In genomic region chr1:200869376-200869752, GRCh38 we compare ENCODE assay signal across 22 cellular contexts. TPM values are rescaled to one million over a fixed set of nuclear protein-coding genes. Genes with fewer than 3 reads are reported as not detected.
DNase-seq lines count a peak whose midpoint lies in the region; ATAC-seq and TF ChIP-seq lines count a peak whose summit lies in the region.
"Had no signal": no experiment of that assay in that cellular context is flagged by ENCODE, and none has a peak within 500 bp of the region (broad histone marks: within the 10 kb centered on the region; RNA-seq: fewer than 3 reads in every experiment).

No MANE protein-coding gene starts in this region.

- DNase-seq in natural killer cell (no peak), mucosa of descending colon (no peak), NCI-H1694 treated with DMSO at 0.1 percent for 48 hours (lab: John Stamatoyannopoulos, UW) (no peak), RWPE1 (ENCODE audit: low spot score) (no peak), mesenchymal stem cell (no peak)
- DNase-seq in natural killer cell treated with Interleukin-12 subunit alpha and Interleukin-12 subunit beta and Interleukin-15 and Interleukin-18, amount 100 ng/mL, for 72 hours (ENCODE audit: low spot score), result no peak
- no peak for DNase-seq in central memory CD8-positive, alpha-beta T cell (ENCODE audit: low spot score in 2 of 2)
- DNase-seq: activated CD4-positive, CD25-positive, alpha-beta regulatory T cell; aorta; Calu3; KG1; NCI-H1105; NCI-H69; stimulated activated naive CD8-positive, alpha-beta T cell treated with anti-CD3 and anti-CD28 coated beads, Interleukin-15, Interleukin-2, amounts not matched to agents 100 U/mL and 50 U/mL, for 24 hours had no signal

- no peak overlapping the region for H2BK5ac ChIP-seq in mesenchymal stem cell (ENCODE audit: low read depth, low read length, poor library complexity, severe bottlenecking)

- no peak overlapping the region for H3K23ac ChIP-seq in mesenchymal stem cell (ENCODE audit: low read length in 2 of 2)

- H3K79me1 ChIP-seq in mesenchymal stem cell (replicated peaks; ENCODE audit: low read length, poor library complexity, severe bottlenecking), result no peaks in the 10 kb centered on the region

- peak overlapping the region; percentile 67 to 89 for H3K27ac Mint-ChIP-seq in natural killer cell
- peak overlapping the region in 1 of 2 donors; percentile 10 for H3K27ac Mint-ChIP-seq in natural killer cell treated with Interleukin-12 subunit alpha and Interleukin-12 subunit beta and Interleukin-15 and Interleukin-18, amount 100 ng/mL, for 72 hours
- peak overlapping the region; percentile 84 for H3K27ac Mint-ChIP-seq in central memory CD8-positive, alpha-beta T cell (ENCODE audit: low read depth)
- H3K27ac Mint-ChIP-seq: nephron; T-helper 1 cell treated with Interleukin-12 subunit alpha and Interleukin-12 subunit beta and Interleukin-4 antibody, amounts not matched to agents 30 μg/mL and 1 μg/mL, for 36 hours had no signal

- whole genome bisulfite sequencing in mesenchymal stem cell, result 84% methylated on average over 5 of the region's 5 CpGs

- peak overlapping the region; percentile 59 for H3K4me3 ChIP-seq in Loucy (ENCODE audit: low read length, poor library complexity, severe bottlenecking)
- H3K4me3 ChIP-seq in mucosa of descending colon, result no peak overlapping the region
- no peak overlapping the region for H3K4me3 ChIP-seq in mesenchymal stem cell (ENCODE audit: insufficient read depth in 1 of 2, low read depth in 1 of 2, low read length in 2 of 2)

- peak overlapping the region; percentile 58 for H3K9ac ChIP-seq in Loucy (ENCODE audit: low read depth, low read length, poor library complexity, severe bottlenecking)
- no peak overlapping the region for H3K9ac ChIP-seq in mesenchymal stem cell (ENCODE audit: low read length)

- no peak overlapping the region for H4K8ac ChIP-seq in mesenchymal stem cell (ENCODE audit: low read length)

- H3K27me3 Mint-ChIP-seq in natural killer cell (ENCODE audit: low read depth in 2 of 2), result peaks cover 2 to 8% of the 10 kb centered on the region in 2 donors
- H3K27me3 Mint-ChIP-seq in natural killer cell treated with Interleukin-12 subunit alpha and Interleukin-12 subunit beta and Interleukin-15 and Interleukin-18, amount 100 ng/mL, for 72 hours, result peaks cover 15 to 16% of the 10 kb centered on the region in 2 donors
- H3K27me3 Mint-ChIP-seq in central memory CD8-positive, alpha-beta T cell, result peaks cover 8% of the 10 kb centered on the region

- no peak overlapping the region for H3K4ac ChIP-seq in mesenchymal stem cell (ENCODE audit: low read depth in 1 of 2, low read length in 2 of 2)

- H3K27me3 ChIP-seq in Loucy (ENCODE audit: insufficient read depth, low read length, poor library complexity, severe bottlenecking) (no peaks in the 10 kb centered on the region), mesenchymal stem cell (ENCODE audit: control insufficient read depth in 1 of 2, insufficient read depth in 1 of 2, low read length in 2 of 2) (peaks cover 8 to 56% of the 10 kb centered on the region in 2 experiments)

- H4K20me1 ChIP-seq in Loucy (ENCODE audit: insufficient read depth, low read length, poor library complexity, severe bottlenecking), result no peaks in the 10 kb centered on the region

- POLR2A ChIA-PET in RWPE1 (lab: Yijun Ruan, JAX; ENCODE audit: low non-redundant PET), result no interaction called here

- CTCF ChIA-PET in RWPE1 (lab: Yijun Ruan, JAX), result no interaction called here

- H3K4me3 Mint-ChIP-seq in natural killer cell, result no peak overlapping the region
- no peak overlapping the region for H3K4me3 Mint-ChIP-seq in natural killer cell treated with Interleukin-12 subunit alpha and Interleukin-12 subunit beta and Interleukin-15 and Interleukin-18, amount 100 ng/mL, for 72 hours
- H3K4me3 Mint-ChIP-seq in central memory CD8-positive, alpha-beta T cell, result peak overlapping the region; percentile 63
- H3K4me3 Mint-ChIP-seq: nephron; T-helper 1 cell treated with Interleukin-12 subunit alpha and Interleukin-12 subunit beta and Interleukin-4 antibody, amounts not matched to agents 30 μg/mL and 1 μg/mL, for 36 hours had no signal

- no peaks in the 10 kb centered on the region for H3K79me2 ChIP-seq in Loucy (ENCODE audit: insufficient read depth, low read length)

- intact Hi-C loops in natural killer cell (cut with micrococcal nuclease), result no loop called here
- intact Hi-C loops in mucosa of descending colon (cut with DNase I, micrococcal nuclease), result no loop called here

- no peak overlapping the region for H2BK15ac ChIP-seq in mesenchymal stem cell (ENCODE audit: low read depth, poor library complexity, severe bottlenecking)

- H4K91ac ChIP-seq in mesenchymal stem cell (ENCODE audit: low read length), result no peak overlapping the region

- H3K14ac ChIP-seq in mesenchymal stem cell (ENCODE audit: low read length in 2 of 2), result no peak overlapping the region

- H3K36me3 ChIP-seq in Loucy (ENCODE audit: insufficient read depth, low read length) (no peaks in the 10 kb centered on the region), mucosa of descending colon (ENCODE audit: low read depth) (no peaks in the 10 kb centered on the region), mesenchymal stem cell (ENCODE audit: control insufficient read depth in 1 of 2, insufficient read depth in 2 of 2, low read depth in 1 of 2, low read length in 2 of 2) (peaks cover 8 to 13% of the 10 kb centered on the region in 2 experiments)

- H3K4me1 Mint-ChIP-seq in natural killer cell, result peaks cover 32 to 40% of the 10 kb centered on the region in 2 donors
- H3K4me1 Mint-ChIP-seq in natural killer cell treated with Interleukin-12 subunit alpha and Interleukin-12 subunit beta and Interleukin-15 and Interleukin-18, amount 100 ng/mL, for 72 hours (ENCODE audit: low read depth in 2 of 2), result peaks cover 36 to 38% of the 10 kb centered on the region in 2 donors
- peaks cover 51% of the 10 kb centered on the region for H3K4me1 Mint-ChIP-seq in central memory CD8-positive, alpha-beta T cell

- peaks cover 12% of the 10 kb centered on the region; the same call in 1 of the 2 replicates for H3F3A ChIP-seq in Loucy (ENCODE audit: low read depth)

- ATAC-seq in natural killer cell (no peak), mucosa of descending colon (no peak)
- no peak for ATAC-seq in natural killer cell treated with Interleukin-12 subunit alpha and Interleukin-12 subunit beta and Interleukin-15 and Interleukin-18, amount 100 ng/mL, for 72 hours
- no peak for ATAC-seq in central memory CD8-positive, alpha-beta T cell (replicated peaks; ENCODE audit: extremely low read depth, poor library complexity, severe bottlenecking)

- no peak overlapping the region for H3K18ac ChIP-seq in mesenchymal stem cell (ENCODE audit: low read depth in 1 of 2, low read length in 2 of 2)

- H3K9me3 Mint-ChIP-seq in natural killer cell, result no peaks in the 10 kb centered on the region
- H3K9me3 Mint-ChIP-seq in natural killer cell treated with Interleukin-12 subunit alpha and Interleukin-12 subunit beta and Interleukin-15 and Interleukin-18, amount 100 ng/mL, for 72 hours, result no peaks in the 10 kb centered on the region
- no peaks in the 10 kb centered on the region for H3K9me3 Mint-ChIP-seq in central memory CD8-positive, alpha-beta T cell
- H3K9me3 Mint-ChIP-seq: nephron; T-helper 1 cell treated with Interleukin-12 subunit alpha and Interleukin-12 subunit beta and Interleukin-4 antibody, amounts not matched to agents 30 μg/mL and 1 μg/mL, for 36 hours had no signal

- H2AK5ac ChIP-seq in mesenchymal stem cell (ENCODE audit: low read length, severe bottlenecking), result no peak overlapping the region

- no peak overlapping the region for H2BK12ac ChIP-seq in mesenchymal stem cell (ENCODE audit: low read length in 2 of 2)

- H3K27ac ChIP-seq in RWPE1 (no peak overlapping the region), mesenchymal stem cell (ENCODE audit: low read length, poor library complexity, severe bottlenecking) (no peak overlapping the region)

- no peak overlapping the region for H2AFZ ChIP-seq in Loucy (ENCODE audit: low read length)
- H2AFZ ChIP-seq in mesenchymal stem cell (ENCODE audit: low read depth, low read length), result no peak overlapping the region

- H3K4me1 ChIP-seq in Loucy (ENCODE audit: insufficient read depth, low read length, poor library complexity, severe bottlenecking), result peaks cover 63% of the 10 kb centered on the region
- peaks cover 13% of the 10 kb centered on the region for H3K4me1 ChIP-seq in mucosa of descending colon (ENCODE audit: low read depth)
- peaks cover 9% of the 10 kb centered on the region for H3K4me1 ChIP-seq in mesenchymal stem cell (ENCODE audit: control insufficient read depth, insufficient read depth, low read depth, low read length)

- H3K4me2 ChIP-seq in Loucy (ENCODE audit: low read depth, low read length, poor library complexity, severe bottlenecking) (peak overlapping the region; percentile 65), mesenchymal stem cell (ENCODE audit: low read length, poor library complexity, severe bottlenecking) (no peak overlapping the region)

- TF ChIP-seq CTCF in natural killer cell (IDR thresholded peaks at IDR 0.05), result no peak
- no peak for TF ChIP-seq CTCF in Loucy (conservative IDR thresholded peaks at IDR 0.05; ENCODE audit: low read length)
- TF ChIP-seq CTCF in mucosa of descending colon (IDR thresholded peaks at IDR 0.05), result no peak
- no peak for TF ChIP-seq CTCF in RWPE1 (conservative IDR thresholded peaks at IDR 0.05; ENCODE audit: low read depth)

- H3K9me3 ChIP-seq in Loucy (ENCODE audit: insufficient read depth, low read depth, low read length), result no peaks in the 10 kb centered on the region
- H3K9me3 ChIP-seq in mucosa of descending colon, result no peaks in the 10 kb centered on the region
- H3K9me3 ChIP-seq in mesenchymal stem cell (ENCODE audit: control insufficient read depth, low read length), result no peaks in the 10 kb centered on the region

- H3K36me3 Mint-ChIP-seq in natural killer cell, result no peaks in the 10 kb centered on the region
- no peaks in the 10 kb centered on the region for H3K36me3 Mint-ChIP-seq in natural killer cell treated with Interleukin-12 subunit alpha and Interleukin-12 subunit beta and Interleukin-15 and Interleukin-18, amount 100 ng/mL, for 72 hours
- peaks cover 2% of the 10 kb centered on the region for H3K36me3 Mint-ChIP-seq in central memory CD8-positive, alpha-beta T cell (ENCODE audit: insufficient read depth)

- H2BK120ac ChIP-seq in mesenchymal stem cell (ENCODE audit: low read depth, low read length), result no peak overlapping the region

- no peaks in the 10 kb centered on the region for H3K9me2 ChIP-seq in Loucy (replicated peaks; ENCODE audit: low read depth, low read length)

RNA-seq across cellular contexts. Expression of gene GPR25, which starts 3.4 kb away (rescaled TPM):
- 1 to 10 TPM; 2.1 to 9.4 (median 2.7) TPM for total RNA-seq in natural killer cell
- not detected for total RNA-seq in natural killer cell treated with Interleukin-12 subunit alpha and Interleukin-12 subunit beta and Interleukin-15 and Interleukin-18, amount 100 ng/mL, for 72 hours
- total RNA-seq in mucosa of descending colon, result not detected
- polyA plus RNA-seq in mesenchymal stem cell (2013, experiment 1 of 2), result not detected
- polyA plus RNA-seq in mesenchymal stem cell (2013, experiment 2 of 2), result not detected
- total RNA-seq: aorta, Calu3, cerebellum, H4, lung microvascular endothelial cell, ureter had no signal
- polyA plus RNA-seq: aorta, keratinocyte had no signal

RNA-seq across cellular contexts. Expression of gene INAVA, which starts 25.3 kb away (rescaled TPM):
- under 1 TPM in 2 of 3 donors, not detected in 1; 0.13 to 0.18 TPM for total RNA-seq in natural killer cell
- total RNA-seq in natural killer cell treated with Interleukin-12 subunit alpha and Interleukin-12 subunit beta and Interleukin-15 and Interleukin-18, amount 100 ng/mL, for 72 hours, result under 1 TPM; 0.25 to 0.86 TPM
- total RNA-seq in mucosa of descending colon, result 100 to 1,000 TPM in 2 of 3 donors, 10 to 100 TPM in 1; 82.0 to 238 (median 171) TPM
- polyA plus RNA-seq in mesenchymal stem cell (2013, experiment 1 of 2), result 0.64 TPM
- 0.45 TPM for polyA plus RNA-seq in mesenchymal stem cell (2013, experiment 2 of 2)
- total RNA-seq: lung microvascular endothelial cell had no signal

Comparison
In these comparisons a context has a peak if more than half of its experiments do, and no peak if none do; other contexts are left out.
1. RNA of gene INAVA, which starts 25.3 kb away (total RNA-seq): 82.0 to 238 TPM in mucosa of descending colon; 0.25 to 0.86 TPM in natural killer cell treated with Interleukin-12 subunit alpha and Interleukin-12 subunit beta and Interleukin-15 and Interleukin-18, amount 100 ng/mL, for 72 hours and 0.13 to 0.18 TPM in natural killer cell; every median in the first group is over 10 times any median in the second.